ENCODE assay signal across 8 cellular contexts in genomic region chr12:98002887-98003493, GRCh38.
DNase-seq lines count a peak whose midpoint lies in the region; ATAC-seq and TF ChIP-seq lines count a peak whose summit lies in the region.

No MANE protein-coding gene starts in this region.

- in situ Hi-C loops in GM13977 (cut with MboI; ENCODE audit: low pct_unique_long_range_greater_than_20kb, low sequenced_read_pairs, unreplicated experiment): no loop called here
- in situ Hi-C loops in astrocyte of the cerebellum (cut with HindIII; ENCODE audit: low sequenced_read_pairs): no loop called here

- H3K9me3 ChIP-seq in effector memory CD4-positive, alpha-beta T cell (ENCODE audit: control insufficient read depth, low read length): no peaks in the 10 kb centered on the region

- TF ChIP-seq CTCF in AG09319 (IDR thresholded peaks at IDR 0.05; ENCODE audit: low read depth, low read length) (peak; percentile 20), GM13977 (IDR thresholded peaks at IDR 0.05; ENCODE audit: extremely low read depth, insufficient read depth, missing control alignments) (peak; percentile 64), astrocyte of the cerebellum (IDR thresholded peaks at IDR 0.05; ENCODE audit: low read depth, low read length, missing control alignments) (peak; percentile 59)

- H3K4me3 ChIP-seq in astrocyte of the cerebellum (ENCODE audit: low read depth, low read length): no peak overlapping the region
- H3K4me3 ChIP-seq in effector memory CD4-positive, alpha-beta T cell (ENCODE audit: insufficient read depth, low read depth, low read length, poor library complexity, severe bottlenecking): no peak overlapping the region

- ATAC-seq in HG03103 (IDR thresholded peaks at IDR 0.05; ENCODE audit: low read depth, unreplicated experiment) (peak; percentile 80), HG02571 (IDR thresholded peaks at IDR 0.05; ENCODE audit: unreplicated experiment) (no peak)

- H3K36me3 ChIP-seq in effector memory CD4-positive, alpha-beta T cell (ENCODE audit: control insufficient read depth, insufficient read depth, low read length): no peaks in the 10 kb centered on the region

- no peak for DNase-seq in AG09319 (ENCODE audit: extremely low read depth, low read depth)
- DNase-seq in GM13977 (ENCODE audit: low spot score): peak; percentile 34
- DNase-seq in NCI-H2196 treated with DMSO at 0.1 percent for 48 hours (lab: John Stamatoyannopoulos, UW; ENCODE audit: unreplicated experiment): peak; percentile 17
- DNase-seq in astrocyte of the cerebellum (ENCODE audit: low read depth): peak; percentile 22
- peak; percentile 83 for DNase-seq in left kidney (ENCODE audit: low read depth, low spot score)
- DNase-seq in effector memory CD4-positive, alpha-beta T cell: no peak

- H3K27me3 ChIP-seq in effector memory CD4-positive, alpha-beta T cell (replicated peaks; ENCODE audit: control insufficient read depth, insufficient read depth, low read length, poor library complexity, severe bottlenecking): no peaks in the 10 kb centered on the region

- no peaks in the 10 kb centered on the region for H3K4me1 ChIP-seq in effector memory CD4-positive, alpha-beta T cell (ENCODE audit: control insufficient read depth, insufficient read depth, low read length, poor library complexity, severe bottlenecking)

- no peak overlapping the region for H3K27ac ChIP-seq in effector memory CD4-positive, alpha-beta T cell (ENCODE audit: insufficient read depth, low read length, poor library complexity, severe bottlenecking)

Comparison
In these comparisons a context has a peak if more than half of its experiments do, and no peak if none do; other contexts are left out.
1. DNase-seq: peak in GM13977 (single experiment), NCI-H2196 treated with DMSO at 0.1 percent for 48 hours (single experiment), astrocyte of the cerebellum (single experiment) and left kidney (single experiment); none in AG09319 (single experiment) and effector memory CD4-positive, alpha-beta T cell (0 of 3).
2. Peak in every context shown above with its lines, with median percentiles within 50 percentile points of each other: CTCF ChIP-seq.